Comparison of ENCODE assay signal across 19 cellular contexts in genomic region chr18:79922971-79923411, GRCh38. TPM values are rescaled to one million over a fixed set of nuclear protein-coding genes. Genes with fewer than 3 reads are reported as not detected.
A peak's percentile ranks its signal among the peaks of the same experiment; 100 is the strongest.
DNase-seq lines count a peak whose midpoint lies in the region; ATAC-seq, FAIRE-seq and TF ChIP-seq lines count a peak whose summit lies in the region.
"Had no signal": no experiment of that assay in that cellular context is flagged by ENCODE, and none has a peak within 500 bp of the region (broad histone marks: within the 10 kb centered on the region; RNA-seq: fewer than 3 reads in every experiment).

No MANE protein-coding gene starts in this region.

- intact Hi-C loops in kidney (cut with DNase I) (no loop called here), sciatic nerve (cut with DNase I) (no loop called here)
- intact Hi-C loops in activated naive CD4-positive, alpha-beta T cell treated with anti-CD3 and anti-CD28 coated beads for 36 hours (cut with micrococcal nuclease) = no loop called here

- H3K36me3 ChIP-seq in kidney (ENCODE audit: control insufficient read depth in 1 of 2, insufficient read depth in 2 of 2, low read length in 2 of 2) = peaks cover under 1 to 7% of the 10 kb centered on the region in 2 donors

- no peaks in the 10 kb centered on the region for H3K4me1 Mint-ChIP-seq in stimulated activated naive CD8-positive, alpha-beta T cell treated with anti-CD3 and anti-CD28 coated beads, Interleukin-15, amount 100 ng/mL, for 72 hours
- H3K4me1 Mint-ChIP-seq in activated naive CD4-positive, alpha-beta T cell treated with anti-CD3 and anti-CD28 coated beads for 36 hours (ENCODE audit: low read depth) = no peaks in the 10 kb centered on the region

- peaks cover 9 to 11% of the 10 kb centered on the region in 2 donors for H3K4me1 ChIP-seq in kidney (ENCODE audit: control insufficient read depth in 1 of 2, insufficient read depth in 1 of 2, low read depth in 1 of 2, low read length in 2 of 2)

- CTCF ChIA-PET in activated naive CD4-positive, alpha-beta T cell treated with anti-CD3 and anti-CD28 coated beads for 36 hours (lab: Charles Lee) = no interaction called here

- peak; percentile 58 for ATAC-seq in stimulated activated naive CD8-positive, alpha-beta T cell treated with anti-CD3 and anti-CD28 coated beads, Interleukin-15, amount 100 ng/mL, for 72 hours
- no peak for ATAC-seq in stimulated activated naive CD8-positive, alpha-beta T cell treated with anti-CD3 and anti-CD28 coated beads, Interleukin-15, Interleukin-2, amounts not matched to agents 100 U/mL and 50 U/mL, for 24 hours
- no peak for ATAC-seq in sciatic nerve

- H3K27ac Mint-ChIP-seq in stimulated activated naive CD8-positive, alpha-beta T cell treated with anti-CD3 and anti-CD28 coated beads, Interleukin-15, amount 100 ng/mL, for 72 hours = no peak overlapping the region
- H3K27ac Mint-ChIP-seq in activated naive CD4-positive, alpha-beta T cell treated with anti-CD3 and anti-CD28 coated beads for 36 hours = no peak overlapping the region
- H3K27ac Mint-ChIP-seq: activated naive CD8-positive, alpha-beta T cell treated with anti-CD3 and anti-CD28 coated beads for 36 hours had no signal

- H3K4me3 Mint-ChIP-seq in stimulated activated naive CD8-positive, alpha-beta T cell treated with anti-CD3 and anti-CD28 coated beads, Interleukin-15, amount 100 ng/mL, for 72 hours = no peak overlapping the region
- no peak overlapping the region for H3K4me3 Mint-ChIP-seq in activated naive CD4-positive, alpha-beta T cell treated with anti-CD3 and anti-CD28 coated beads for 36 hours
- H3K4me3 Mint-ChIP-seq: activated naive CD8-positive, alpha-beta T cell treated with anti-CD3 and anti-CD28 coated beads for 36 hours; brain; CD4-positive, alpha-beta memory T cell had no signal

- DNase-seq in stimulated activated naive CD8-positive, alpha-beta T cell treated with anti-CD3 and anti-CD28 coated beads, Interleukin-15, amount 100 ng/mL, for 72 hours = peak in 1 of 2 donors; percentile 8
- DNase-seq in stimulated activated naive CD8-positive, alpha-beta T cell treated with anti-CD3 and anti-CD28 coated beads, Interleukin-15, Interleukin-2, amounts not matched to agents 100 U/mL and 50 U/mL, for 24 hours = no peak
- DNase-seq in kidney = peak; percentile 66
- DNase-seq in sciatic nerve (ENCODE audit: low spot score) = peak; percentile 47
- no peak for DNase-seq in nucleus accumbens (lab: John Stamatoyannopoulos, UW)
- no peak for DNase-seq in activated naive CD4-positive, alpha-beta T cell treated with anti-CD3 and anti-CD28 coated beads for 36 hours
- DNase-seq in mucosa of gallbladder (ENCODE audit: low spot score) = no peak
- DNase-seq: activated naive CD8-positive, alpha-beta T cell treated with anti-CD3 and anti-CD28 coated beads for 36 hours; CD4-positive, alpha-beta memory T cell; DMS153; NCI-H1092; NCI-H2029; NCI-H226; NCI-H774 had no signal

- H3K27ac ChIP-seq in kidney (ENCODE audit: low read depth in 2 of 2, low read length in 2 of 2) = no peak overlapping the region
- H3K27ac ChIP-seq: HL-60 had no signal

- no peaks in the 10 kb centered on the region for H3K9me3 Mint-ChIP-seq in stimulated activated naive CD8-positive, alpha-beta T cell treated with anti-CD3 and anti-CD28 coated beads, Interleukin-15, amount 100 ng/mL, for 72 hours
- no peaks in the 10 kb centered on the region for H3K9me3 Mint-ChIP-seq in activated naive CD4-positive, alpha-beta T cell treated with anti-CD3 and anti-CD28 coated beads for 36 hours
- H3K9me3 Mint-ChIP-seq: activated naive CD8-positive, alpha-beta T cell treated with anti-CD3 and anti-CD28 coated beads for 36 hours had no signal

- no peak overlapping the region for H3K9ac ChIP-seq in kidney (ENCODE audit: low read length in 2 of 2)

- FAIRE-seq in kidney (lab: Jason Lieb, UNC) = no peak
- FAIRE-seq: G401.6, GM18507, H1 had no signal

- H3K9me3 ChIP-seq in kidney (ENCODE audit: control insufficient read depth in 1 of 2, low read length in 2 of 2) = no peaks in the 10 kb centered on the region

- TF ChIP-seq CTCF in kidney (IDR thresholded peaks at IDR 0.05; ENCODE audit: borderline replicate concordance, extremely low read depth, insufficient read depth) = no peak

- H3K4me3 ChIP-seq in kidney (ENCODE audit: low read length in 2 of 2) = no peak overlapping the region

- H3K36me3 Mint-ChIP-seq in activated naive CD4-positive, alpha-beta T cell treated with anti-CD3 and anti-CD28 coated beads for 36 hours (ENCODE audit: low read depth) = peaks cover 13% of the 10 kb centered on the region

- H3K27me3 Mint-ChIP-seq in stimulated activated naive CD8-positive, alpha-beta T cell treated with anti-CD3 and anti-CD28 coated beads, Interleukin-15, amount 100 ng/mL, for 72 hours = no peaks in the 10 kb centered on the region
- H3K27me3 Mint-ChIP-seq in activated naive CD4-positive, alpha-beta T cell treated with anti-CD3 and anti-CD28 coated beads for 36 hours (ENCODE audit: low read depth) = no peaks in the 10 kb centered on the region
- H3K27me3 Mint-ChIP-seq: activated naive CD8-positive, alpha-beta T cell treated with anti-CD3 and anti-CD28 coated beads for 36 hours; brain; CD4-positive, alpha-beta memory T cell had no signal

RNA-seq across cellular contexts. Expression of gene SLC66A2, which starts 28.5 kb away (rescaled TPM):
- total RNA-seq in kidney (45.5 TPM), sciatic nerve (65.2 TPM), mucosa of gallbladder (61.3 TPM)
- 41.9 TPM for polyA plus RNA-seq in kidney (ENCODE audit: insufficient read depth, low read depth, low replicate concordance)
- 10 to 100 TPM; 26.0 to 26.8 TPM for total RNA-seq in activated naive CD4-positive, alpha-beta T cell treated with anti-CD3 and anti-CD28 coated beads for 36 hours

RNA-seq across cellular contexts. Expression of gene HSBP1L1, which starts 41.5 kb away (rescaled TPM):
- 26.0 TPM for total RNA-seq in kidney
- polyA plus RNA-seq in kidney (ENCODE audit: insufficient read depth, low read depth, low replicate concordance) = 43.6 TPM
- total RNA-seq in sciatic nerve = 16.9 TPM
- total RNA-seq in activated naive CD4-positive, alpha-beta T cell treated with anti-CD3 and anti-CD28 coated beads for 36 hours = 10 to 100 TPM; 14.2 to 14.8 TPM
- 21.4 TPM for total RNA-seq in mucosa of gallbladder

Comparison
In these comparisons a context has a peak if more than half of its experiments do, and no peak if none do; other contexts are left out.
1. DNase-seq: peak in kidney (single experiment) and sciatic nerve (single experiment); none in stimulated activated naive CD8-positive, alpha-beta T cell treated with anti-CD3 and anti-CD28 coated beads, Interleukin-15, Interleukin-2, amounts not matched to agents 100 U/mL and 50 U/mL, for 24 hours (single experiment), nucleus accumbens (0 of 56), activated naive CD4-positive, alpha-beta T cell treated with anti-CD3 and anti-CD28 coated beads for 36 hours (single experiment) and mucosa of gallbladder (single experiment).